In genomic region chr15:54456413-54456812, GRCh38 we compare ENCODE assay signal across 34 cellular contexts.
"Had no signal": no experiment of that assay in that cellular context is flagged by ENCODE, and none has a peak within 500 bp of the region (broad histone marks: within the 10 kb centered on the region; RNA-seq: fewer than 3 reads in every experiment).

No MANE protein-coding gene starts in this region.

- H3K4me3 ChIP-seq: MG63 had no signal

- H3K9me3 ChIP-seq: MG63 had no signal

- H3K36me3 ChIP-seq: MG63 had no signal

- DNase-seq: Karpas-422, Kasumi-1, MG63, MM.1S, MV-4-11, NCI-H1048, NCI-H1092, NCI-H1092 treated with DMSO at 0.1 percent for 48 hours, NCI-H1105, NCI-H1105 treated with DMSO at 0.1 percent for 48 hours, NCI-H1417, NCI-H1417 treated with DMSO at 0.1 percent for 48 hours, NCI-H1436, NCI-H1436 treated with DMSO at 0.1 percent for 48 hours, NCI-H146, NCI-H1694, NCI-H1694 treated with DMSO at 0.1 percent for 48 hours, NCI-H187, NCI-H187 treated with DMSO at 0.1 percent for 48 hours, NCI-H1930, NCI-H2029, NCI-H2029 treated with DMSO at 0.1 percent for 48 hours, NCI-H2081, NCI-H2081 treated with DMSO at 0.1 percent for 48 hours, NCI-H2107, NCI-H2171, NCI-H2171 treated with DMSO at 0.1 percent for 48 hours, NCI-H2227 treated with DMSO at 0.1 percent for 48 hours, NCI-H226, NCI-H345, NCI-H446, NCI-H446 treated with DMSO at 0.1 percent for 48 hours, NCI-H510A, NCI-H510A treated with DMSO at 0.1 percent for 48 hours had no signal
